In genomic region chr19:48639483-48640375, GRCh38 we compare ENCODE assay signal across 10 cellular contexts. TPM values are rescaled to one million over a fixed set of nuclear protein-coding genes. Genes with fewer than 3 reads are reported as not detected.
DNase-seq lines count a peak whose midpoint lies in the region; TF ChIP-seq lines count a peak whose summit lies in the region.
"Had no signal": no experiment of that assay in that cellular context is flagged by ENCODE, and none has a peak within 500 bp of the region (broad histone marks: within the 10 kb centered on the region; RNA-seq: fewer than 3 reads in every experiment).

No MANE protein-coding gene starts in this region.

- DNase-seq in ELF-1 (ENCODE audit: low read depth, low spot score) (peak; percentile 41), dorsolateral prefrontal cortex (no peak), pons (ENCODE audit: low spot score) (peak; percentile 8), NCI-H1092 treated with DMSO at 0.1 percent for 48 hours (lab: John Stamatoyannopoulos, UW) (no peak)
- DNase-seq in activated CD4-positive, CD25-positive, alpha-beta regulatory T cell (lab: John Stamatoyannopoulos, UW) = no peak
- no peak for DNase-seq in activated CD4-positive, CD25-positive, alpha-beta regulatory T cell treated with anti-CD3 and anti-CD28 coated beads, Interleukin-2, amount 50 U/mL, for 72 hours
- DNase-seq: effector CD8-positive, alpha-beta T cell; NCI-H2029 had no signal

- H3K9me3 ChIP-seq in Loucy (ENCODE audit: insufficient read depth, low read depth, low read length) = no peaks in the 10 kb centered on the region
- H3K9me3 ChIP-seq: heart left ventricle had no signal

- H3K27ac ChIP-seq in dorsolateral prefrontal cortex = peak overlapping the region in 41 of 59 donors; percentile 22 to 100 (median 98)

- no peak overlapping the region for H2AFZ ChIP-seq in Loucy (ENCODE audit: low read length)

- H3K4me2 ChIP-seq in Loucy (ENCODE audit: low read depth, low read length, poor library complexity, severe bottlenecking) = peak overlapping the region; percentile 82

- no peaks in the 10 kb centered on the region for H3K36me3 ChIP-seq in Loucy (ENCODE audit: insufficient read depth, low read length)
- H3K36me3 ChIP-seq: heart left ventricle had no signal

- H3F3A ChIP-seq in Loucy (ENCODE audit: low read depth) = peaks cover 3% of the 10 kb centered on the region

- H4K20me1 ChIP-seq in Loucy (ENCODE audit: insufficient read depth, low read length, poor library complexity, severe bottlenecking) = peaks cover 4% of the 10 kb centered on the region

- H3K4me1 ChIP-seq in Loucy (ENCODE audit: insufficient read depth, low read length, poor library complexity, severe bottlenecking) = peaks cover 28% of the 10 kb centered on the region

- TF ChIP-seq CTCF in Loucy (conservative IDR thresholded peaks at IDR 0.05; ENCODE audit: low read length) = no peak
- no peak for TF ChIP-seq CTCF in dorsolateral prefrontal cortex (IDR thresholded peaks at IDR 0.05 in 54 of 56, conservative IDR thresholded peaks at IDR 0.05 in 2 of 56; ENCODE audit: low read depth in 1 of 56, partially characterized antibody in 56 of 56)

- peaks cover 15% of the 10 kb centered on the region; the same call in 1 of the 2 replicates for H3K79me2 ChIP-seq in Loucy (ENCODE audit: insufficient read depth, low read length)

- H3K9ac ChIP-seq in Loucy (ENCODE audit: low read depth, low read length, poor library complexity, severe bottlenecking) = peak overlapping the region; percentile 86

- H3K9me2 ChIP-seq in Loucy (replicated peaks; ENCODE audit: low read depth, low read length) = no peaks in the 10 kb centered on the region

- H3K4me3 ChIP-seq in Loucy (ENCODE audit: low read length, poor library complexity, severe bottlenecking) = no peak overlapping the region
- peak overlapping the region in 14 of 59 donors; percentile 0 to 92 (median 19) for H3K4me3 ChIP-seq in dorsolateral prefrontal cortex

- no peaks in the 10 kb centered on the region for H3K27me3 ChIP-seq in Loucy (ENCODE audit: insufficient read depth, low read length, poor library complexity, severe bottlenecking)
- no peaks in the 10 kb centered on the region for H3K27me3 ChIP-seq in dorsolateral prefrontal cortex
- H3K27me3 ChIP-seq: heart left ventricle had no signal

- intact Hi-C loops in dorsolateral prefrontal cortex (cut with DNase I) = loop anchor here (5.0 to 10.0 kb wide), 2 partner anchors 325 to 328 kb away; partner anchors contain the start of gene FTL (in 2 of the 2)

RNA-seq across cellular contexts. Expression of gene DBP, which starts 2.5 kb away (rescaled TPM):
- total RNA-seq in dorsolateral prefrontal cortex = 10 to 100 TPM; 24.9 to 77.5 (median 41.6) TPM

RNA-seq across cellular contexts. Expression of gene CA11, which starts 6.3 kb away (rescaled TPM):
- 100 to 1,000 TPM; 107 to 396 (median 272) TPM for total RNA-seq in dorsolateral prefrontal cortex

RNA-seq across cellular contexts. Expression of gene SPHK2, which starts 20.4 kb away (rescaled TPM):
- 10 to 100 TPM; 40.7 to 88.8 (median 62.5) TPM for total RNA-seq in dorsolateral prefrontal cortex

RNA-seq across cellular contexts. Expression of gene RPL18, which starts 20.8 kb away (rescaled TPM):
- 100 to 1,000 TPM; 354 to 681 (median 462) TPM for total RNA-seq in dorsolateral prefrontal cortex

RNA-seq across cellular contexts. Expression of gene FAM83E, which starts 24.9 kb away (rescaled TPM):
- 1 to 10 TPM in 13 of 120 experiments, under 1 TPM in 18, not detected in 89; 0.25 to 2.6 (median 0.96) TPM for total RNA-seq in dorsolateral prefrontal cortex
- total RNA-seq: heart left ventricle had no signal

Comparison
In these comparisons a context has a peak if more than half of its experiments do, and no peak if none do; other contexts are left out.
1. DNase-seq: peak in ELF-1 (single experiment) and pons (single experiment); none in dorsolateral prefrontal cortex (0 of 10), NCI-H1092 treated with DMSO at 0.1 percent for 48 hours (single experiment), activated CD4-positive, CD25-positive, alpha-beta regulatory T cell (0 of 4) and activated CD4-positive, CD25-positive, alpha-beta regulatory T cell treated with anti-CD3 and anti-CD28 coated beads, Interleukin-2, amount 50 U/mL, for 72 hours (single experiment).